Comparison of ENCODE assay signal across 8 cellular contexts in the genomic region with DNA sequence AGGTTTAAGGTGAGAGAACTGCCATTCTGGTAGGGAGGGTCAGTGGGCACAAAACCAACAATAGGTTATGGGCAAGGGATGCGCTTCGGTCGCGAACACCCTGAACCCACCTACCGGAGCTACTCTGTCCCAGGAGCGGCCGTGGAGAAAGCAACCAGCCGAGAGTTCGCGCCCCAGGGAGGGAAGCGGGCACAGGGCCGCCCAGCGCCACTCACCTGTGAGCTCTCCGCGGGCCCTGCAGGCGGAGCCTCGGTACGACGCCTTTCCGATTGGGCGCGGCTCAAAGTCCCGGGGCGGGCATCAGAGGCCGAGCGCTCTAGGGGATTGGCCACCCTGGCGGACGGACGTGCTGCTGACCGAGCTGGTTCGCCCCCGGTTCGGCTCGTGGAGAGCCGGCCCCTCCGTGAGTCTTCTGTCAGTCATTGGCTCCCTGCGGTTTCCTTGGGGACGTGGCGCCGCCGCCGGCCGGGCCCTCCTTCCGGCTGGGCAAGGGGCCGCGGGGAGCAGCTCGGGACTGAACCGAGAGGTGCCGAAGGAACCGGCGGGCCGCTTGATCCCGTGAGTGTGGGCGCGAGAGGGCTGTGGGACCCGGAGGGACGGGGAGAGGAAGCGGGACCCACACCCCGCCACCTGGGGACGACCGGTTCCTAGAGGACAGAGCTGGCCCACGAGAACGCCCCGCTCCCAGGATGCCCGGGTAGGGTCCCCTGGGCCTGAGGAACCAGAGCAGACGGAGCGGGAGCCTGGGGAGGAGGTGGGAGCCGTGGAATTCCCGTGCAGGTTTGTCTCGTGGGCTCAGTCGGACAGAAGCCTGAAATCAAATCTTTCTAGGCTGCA. TPM values are rescaled to one million over a fixed set of nuclear protein-coding genes. Genes with fewer than 3 reads are reported as not detected.
DNase-seq lines count a peak whose midpoint lies in the region; ATAC-seq and TF ChIP-seq lines count a peak whose summit lies in the region.

A gene with protein sequence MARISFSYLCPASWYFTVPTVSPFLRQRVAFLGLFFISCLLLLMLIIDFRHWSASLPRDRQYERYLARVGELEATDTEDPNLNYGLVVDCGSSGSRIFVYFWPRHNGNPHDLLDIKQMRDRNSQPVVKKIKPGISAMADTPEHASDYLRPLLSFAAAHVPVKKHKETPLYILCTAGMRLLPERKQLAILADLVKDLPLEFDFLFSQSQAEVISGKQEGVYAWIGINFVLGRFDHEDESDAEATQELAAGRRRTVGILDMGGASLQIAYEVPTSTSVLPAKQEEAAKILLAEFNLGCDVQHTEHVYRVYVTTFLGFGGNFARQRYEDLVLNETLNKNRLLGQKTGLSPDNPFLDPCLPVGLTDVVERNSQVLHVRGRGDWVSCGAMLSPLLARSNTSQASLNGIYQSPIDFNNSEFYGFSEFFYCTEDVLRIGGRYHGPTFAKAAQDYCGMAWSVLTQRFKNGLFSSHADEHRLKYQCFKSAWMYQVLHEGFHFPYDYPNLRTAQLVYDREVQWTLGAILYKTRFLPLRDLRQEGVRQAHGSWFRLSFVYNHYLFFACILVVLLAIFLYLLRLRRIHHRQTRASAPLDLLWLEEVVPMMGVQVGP (plus strand): TSS at position 479 of the 837 bp plus-strand sequence. CDS start 448 bp downstream, outside the sequence.

- peaks cover 16% of the 10 kb centered on the region for H3K27me3 Mint-ChIP-seq in activated naive CD8-positive, alpha-beta T cell treated with anti-CD3 and anti-CD28 coated beads, Interleukin-2, amount 50 U/mL, for 24 hours

- no peaks in the 10 kb centered on the region for H3K36me3 ChIP-seq in SU-DHL-6 (ENCODE audit: low read length)
- no peaks in the 10 kb centered on the region for H3K36me3 ChIP-seq in cardiac muscle cell
- H3K36me3 ChIP-seq in parathyroid adenoma (ENCODE audit: control insufficient read depth, insufficient read depth, low read length), result no peaks in the 10 kb centered on the region
- H3K36me3 ChIP-seq in transverse colon, result no peaks in the 10 kb centered on the region

- H2AFZ ChIP-seq in SU-DHL-6 (ENCODE audit: low read depth, low read length, severe bottlenecking) (peak within 1 kb of the TSS; percentile 97), parathyroid adenoma (peak within 1 kb of the TSS; percentile 98)

- H3K27ac ChIP-seq in SU-DHL-6 (ENCODE audit: low read depth, low read length) (no peak within 1 kb of the TSS), cardiac muscle cell (peak within 1 kb of the TSS; percentile 5), parathyroid adenoma (no peak within 1 kb of the TSS), transverse colon (peak within 1 kb of the TSS; percentile 57 to 81 (median 69))

- H4K20me1 ChIP-seq in SU-DHL-6 (ENCODE audit: low read depth, low read length), result no peaks in the 10 kb centered on the region

- no peaks in the 10 kb centered on the region for H3K9me2 ChIP-seq in SU-DHL-6 (replicated peaks; ENCODE audit: insufficient read depth, low read length)

- peak; percentile 11 for TF ChIP-seq CTCF in GM12873 (IDR thresholded peaks at IDR 0.05; ENCODE audit: insufficient read depth, low read depth, low read length, missing control alignments)
- no peak for TF ChIP-seq CTCF in SU-DHL-6 (IDR thresholded peaks at IDR 0.05; ENCODE audit: insufficient read depth, low read length, poor library complexity, severe bottlenecking)
- peak; percentile 16 for TF ChIP-seq CTCF in cardiac muscle cell (IDR thresholded peaks at IDR 0.05; ENCODE audit: low read depth, low read length)
- peak; percentile 41 for TF ChIP-seq CTCF in parathyroid adenoma (IDR thresholded peaks at IDR 0.05)
- peak; percentile 36 to 78 (median 41) for TF ChIP-seq CTCF in transverse colon (IDR thresholded peaks at IDR 0.05)

- H3K79me2 ChIP-seq in SU-DHL-6 (ENCODE audit: insufficient read depth, low read length) (no peaks in the 10 kb centered on the region), parathyroid adenoma (no peaks in the 10 kb centered on the region)

- no peaks in the 10 kb centered on the region for H3K9me3 ChIP-seq in SU-DHL-6 (ENCODE audit: insufficient read depth, low read length)
- no peaks in the 10 kb centered on the region for H3K9me3 ChIP-seq in cardiac muscle cell (ENCODE audit: low read depth)
- H3K9me3 ChIP-seq in parathyroid adenoma (ENCODE audit: control insufficient read depth, low read length), result no peaks in the 10 kb centered on the region
- H3K9me3 ChIP-seq in transverse colon, result no peaks in the 10 kb centered on the region

- peak within 1 kb of the TSS; percentile 84 for H3K27ac Mint-ChIP-seq in activated naive CD8-positive, alpha-beta T cell treated with anti-CD3 and anti-CD28 coated beads, Interleukin-2, amount 50 U/mL, for 24 hours

- H3K4me3 ChIP-seq in SU-DHL-6 (ENCODE audit: insufficient read depth, low read length, poor library complexity, severe bottlenecking) (peak within 1 kb of the TSS; percentile 85), cardiac muscle cell (peak within 1 kb of the TSS; percentile 85), parathyroid adenoma (ENCODE audit: low read depth, low read length) (peak within 1 kb of the TSS; percentile 98), transverse colon (peak within 1 kb of the TSS; percentile 72 to 86 (median 84))

- peak within 1 kb of the TSS; percentile 90 for H3K4me2 ChIP-seq in SU-DHL-6 (ENCODE audit: low read depth, low read length, poor library complexity, severe bottlenecking)
- H3K4me2 ChIP-seq in parathyroid adenoma (ENCODE audit: low read length), result peak within 1 kb of the TSS; percentile 84

- intact Hi-C loops in transverse colon (cut with DNase I; ENCODE audit: low total_unique reads), result no loop called here

- peak; percentile 100 for ATAC-seq in HG02759 (IDR thresholded peaks at IDR 0.05; ENCODE audit: unreplicated experiment)
- peak; percentile 99 for ATAC-seq in activated naive CD8-positive, alpha-beta T cell treated with anti-CD3 and anti-CD28 coated beads, Interleukin-2, amount 50 U/mL, for 24 hours

- in situ Hi-C loops in transverse colon (cut with MboI; ENCODE audit: low pct_ligation_motif_present in 1 of 4, low pct_unique_long_range_greater_than_20kb in 1 of 4, low sequenced_read_pairs in 3 of 4), result no loop called here

- DNase-seq in NCI-H1417 (lab: John Stamatoyannopoulos, UW) (peak; percentile 90 to 94 (median 90)), cardiac muscle cell (ENCODE audit: low read depth in 1 of 2, low spot score in 1 of 2) (peak; percentile 97 to 99), transverse colon (peak; percentile 97)
- DNase-seq in activated naive CD8-positive, alpha-beta T cell treated with anti-CD3 and anti-CD28 coated beads, Interleukin-2, amount 50 U/mL, for 24 hours, result peak; percentile 92

- peaks cover 1% of the 10 kb centered on the region for H3K36me3 Mint-ChIP-seq in activated naive CD8-positive, alpha-beta T cell treated with anti-CD3 and anti-CD28 coated beads, Interleukin-2, amount 50 U/mL, for 24 hours (ENCODE audit: low read depth)

- H3K4me3 Mint-ChIP-seq in activated naive CD8-positive, alpha-beta T cell treated with anti-CD3 and anti-CD28 coated beads, Interleukin-2, amount 50 U/mL, for 24 hours, result peak within 1 kb of the TSS; percentile 83

- TF ChIP-seq POLR2A in transverse colon (IDR thresholded peaks at IDR 0.05), result peak; percentile 53

- no peaks in the 10 kb centered on the region for H3K27me3 ChIP-seq in SU-DHL-6 (ENCODE audit: low read length)
- H3K27me3 ChIP-seq in cardiac muscle cell, result peaks cover 25% of the 10 kb centered on the region
- no peaks in the 10 kb centered on the region for H3K27me3 ChIP-seq in parathyroid adenoma (ENCODE audit: control insufficient read depth, insufficient read depth, low read length)
- H3K27me3 ChIP-seq in transverse colon, result no peaks in the 10 kb centered on the region

- H3K4me1 Mint-ChIP-seq in activated naive CD8-positive, alpha-beta T cell treated with anti-CD3 and anti-CD28 coated beads, Interleukin-2, amount 50 U/mL, for 24 hours, result peaks cover 21% of the 10 kb centered on the region

- H3K4me1 ChIP-seq in cardiac muscle cell (ENCODE audit: low read depth), result peaks cover 6% of the 10 kb centered on the region
- H3K4me1 ChIP-seq in parathyroid adenoma, result peaks cover 3% of the 10 kb centered on the region
- H3K4me1 ChIP-seq in transverse colon, result peaks cover 0 to 30% (median 10%) of the 10 kb centered on the region in 4 donors

- no peaks in the 10 kb centered on the region for H3F3A ChIP-seq in SU-DHL-6 (ENCODE audit: insufficient read depth)

- H3K9ac ChIP-seq in SU-DHL-6 (ENCODE audit: low read length) (peak within 1 kb of the TSS; percentile 78), parathyroid adenoma (peak within 1 kb of the TSS; percentile 55)

- WGBS in transverse colon (ENCODE audit: low coverage in 1 of 2), 2 donors, result 0% methylated on average over 54 of the region's 71 CpGs; no CpG with 5 or more reads in 1 of the 2 donors

- H3K9me3 Mint-ChIP-seq in activated naive CD8-positive, alpha-beta T cell treated with anti-CD3 and anti-CD28 coated beads, Interleukin-2, amount 50 U/mL, for 24 hours, result no peaks in the 10 kb centered on the region

- TF ChIP-seq EP300 in transverse colon (IDR thresholded peaks at IDR 0.05; ENCODE audit: low read depth), result no peak

RNA-seq across cellular contexts. Expression of the gene that starts here (rescaled TPM):
- 6.7 and 9.4 TPM in 2 replicates for total RNA-seq in cardiac muscle cell
- polyA plus RNA-seq in cardiac muscle cell, result 3.4 and 5.1 TPM in 2 replicates
- 10 to 100 TPM in 1 of 4 donors, 1 to 10 TPM in 3; 4.9 to 17.3 (median 8.0) TPM for total RNA-seq in transverse colon

Comparison
In these comparisons a context has a peak if more than half of its experiments do, and no peak if none do; other contexts are left out.
1. H3K27ac ChIP-seq: peak in cardiac muscle cell (single experiment) and transverse colon (4 of 4); none in SU-DHL-6 (single experiment) and parathyroid adenoma (single experiment).
2. Peak in every context shown above with its lines, with median percentiles within 50 percentile points of each other: DNase-seq and H3K4me3 ChIP-seq.